ENCODE assay signal across 27 cellular contexts in genomic region chr10:132257907-132258306, GRCh38.
"Had no signal": no experiment of that assay in that cellular context is flagged by ENCODE, and none has a peak within 500 bp of the region (broad histone marks: within the 10 kb centered on the region; RNA-seq: fewer than 3 reads in every experiment).

No MANE protein-coding gene starts in this region.

- H3K27me3 ChIP-seq: body of pancreas, colonic mucosa, esophagus squamous epithelium, gastroesophageal sphincter had no signal

- H3K4me3 ChIP-seq: body of pancreas, colonic mucosa, esophagus squamous epithelium, gastroesophageal sphincter had no signal

- H3K4me1 ChIP-seq: body of pancreas, colonic mucosa, esophagus squamous epithelium, gastroesophageal sphincter had no signal

- H3K27ac ChIP-seq: body of pancreas, colonic mucosa, epithelial cell of prostate, esophagus squamous epithelium, gastroesophageal sphincter had no signal

- H3K36me3 ChIP-seq: colonic mucosa, esophagus squamous epithelium, gastroesophageal sphincter had no signal

- H3K9me3 ChIP-seq: body of pancreas, colonic mucosa, esophagus squamous epithelium, gastroesophageal sphincter had no signal

- H3K27me3 Mint-ChIP-seq: activated CD4-positive, alpha-beta memory T cell treated with anti-CD3 and anti-CD28 coated beads, Interleukin-2, amount 10 ng/mL, durations not matched to agents 7 days and 5 days; activated CD4-positive, alpha-beta T cell treated with anti-CD3 and anti-CD28 coated beads for 36 hours; activated naive CD4-positive, alpha-beta T cell treated with anti-CD3 and anti-CD28 coated beads, Interleukin-2, amount 10 ng/mL, durations not matched to agents 7 days and 5 days; activated T-cell treated with anti-CD3 and anti-CD28 coated beads, Interleukin-2, amount 50 U/mL, for 24 hours; T-cell had no signal

- H3K9me3 Mint-ChIP-seq: activated CD4-positive, alpha-beta memory T cell treated with anti-CD3 and anti-CD28 coated beads, Interleukin-2, amount 10 ng/mL, durations not matched to agents 7 days and 5 days; activated CD4-positive, alpha-beta T cell treated with anti-CD3 and anti-CD28 coated beads, Interleukin-2, amount 10 ng/mL, durations not matched to agents 24 days and 14 days; activated naive CD4-positive, alpha-beta T cell treated with anti-CD3 and anti-CD28 coated beads, Interleukin-2, amount 10 ng/mL, durations not matched to agents 7 days and 5 days; activated naive CD4-positive, alpha-beta T cell treated with anti-CD3 and anti-CD28 coated beads, Interleukin-2, amount 50 U/mL, for 72 hours; activated T-cell treated with anti-CD3 and anti-CD28 coated beads, Interleukin-2, amount 50 U/mL, for 24 hours; activated T-cell treated with anti-CD3 and anti-CD28 coated beads, Interleukin-2, amount 50 U/mL, for 72 hours; T-cell; T-helper 1 cell treated with Interleukin-12 subunit alpha and Interleukin-12 subunit beta and Interleukin-4 antibody, amounts not matched to agents 30 μg/mL and 1 μg/mL, for 36 hours; T-helper 2 cell treated with Interferon-gamma antibody and Interleukin-4, amounts not matched to agents 5 μg/mL and 100 μg/mL, for 36 hours had no signal

- ATAC-seq: body of pancreas, gastroesophageal sphincter, T-cell had no signal

- H3K36me3 Mint-ChIP-seq: activated naive CD4-positive, alpha-beta T cell treated with anti-CD3 and anti-CD28 coated beads, Interleukin-2, amount 10 ng/mL, durations not matched to agents 7 days and 5 days; activated naive CD4-positive, alpha-beta T cell treated with anti-CD3 and anti-CD28 coated beads, Interleukin-2, amount 50 U/mL, for 72 hours; T-cell had no signal

- H3K4me1 Mint-ChIP-seq: activated CD4-positive, alpha-beta T cell treated with anti-CD3 and anti-CD28 coated beads, Interleukin-2, amount 10 ng/mL, durations not matched to agents 24 days and 14 days had no signal

- FAIRE-seq: endometrium, endothelial cell of umbilical vein had no signal

- H3K27ac Mint-ChIP-seq: activated CD4-positive, alpha-beta memory T cell treated with anti-CD3 and anti-CD28 coated beads, Interleukin-2, amount 10 ng/mL, durations not matched to agents 7 days and 5 days; activated CD4-positive, alpha-beta T cell treated with anti-CD3 and anti-CD28 coated beads for 36 hours; activated CD4-positive, alpha-beta T cell treated with anti-CD3 and anti-CD28 coated beads, Interleukin-2, amount 10 ng/mL, durations not matched to agents 24 days and 14 days; activated naive CD4-positive, alpha-beta T cell treated with anti-CD3 and anti-CD28 coated beads, Interleukin-2, amount 10 ng/mL, durations not matched to agents 7 days and 5 days; activated T-cell treated with anti-CD3 and anti-CD28 coated beads, Interleukin-2, amount 50 U/mL, for 24 hours; activated T-cell treated with anti-CD3 and anti-CD28 coated beads, Interleukin-2, amount 50 U/mL, for 72 hours; T-cell; T-helper 1 cell treated with Interleukin-12 subunit alpha and Interleukin-12 subunit beta and Interleukin-4 antibody, amounts not matched to agents 30 μg/mL and 1 μg/mL, for 36 hours; T-helper 2 cell treated with Interferon-gamma antibody and Interleukin-4, amounts not matched to agents 5 μg/mL and 100 μg/mL, for 36 hours had no signal

- DNase-seq: activated CD4-positive, alpha-beta T cell treated with anti-CD3 and anti-CD28 coated beads, Interleukin-2, amount 10 ng/mL, durations not matched to agents 24 days and 14 days; activated CD4-positive, CD25-positive, alpha-beta regulatory T cell; activated CD4-positive, CD25-positive, alpha-beta regulatory T cell treated with anti-CD3 and anti-CD28 coated beads, Interleukin-2, amount 50 U/mL, for 72 hours; activated gamma-delta T cell; activated naive CD4-positive, alpha-beta T cell; amniotic stem cell; body of pancreas; cerebellar nuclear complex; colonic mucosa; effector CD8-positive, alpha-beta T cell; esophagus squamous epithelium; foreskin melanocyte; SW 1271; T1000 had no signal

- H3K4me3 Mint-ChIP-seq: activated CD4-positive, alpha-beta memory T cell treated with anti-CD3 and anti-CD28 coated beads, Interleukin-2, amount 10 ng/mL, durations not matched to agents 7 days and 5 days; activated CD4-positive, alpha-beta T cell treated with anti-CD3 and anti-CD28 coated beads for 36 hours; activated CD4-positive, alpha-beta T cell treated with anti-CD3 and anti-CD28 coated beads, Interleukin-2, amount 10 ng/mL, durations not matched to agents 24 days and 14 days; activated naive CD4-positive, alpha-beta T cell treated with anti-CD3 and anti-CD28 coated beads, Interleukin-2, amount 10 ng/mL, durations not matched to agents 7 days and 5 days; activated T-cell treated with anti-CD3 and anti-CD28 coated beads, Interleukin-2, amount 50 U/mL, for 24 hours; activated T-cell treated with anti-CD3 and anti-CD28 coated beads, Interleukin-2, amount 50 U/mL, for 72 hours; T-cell; T-helper 1 cell treated with Interleukin-12 subunit alpha and Interleukin-12 subunit beta and Interleukin-4 antibody, amounts not matched to agents 30 μg/mL and 1 μg/mL, for 36 hours; T-helper 2 cell treated with Interferon-gamma antibody and Interleukin-4, amounts not matched to agents 5 μg/mL and 100 μg/mL, for 36 hours had no signal
